In the genomic region with DNA sequence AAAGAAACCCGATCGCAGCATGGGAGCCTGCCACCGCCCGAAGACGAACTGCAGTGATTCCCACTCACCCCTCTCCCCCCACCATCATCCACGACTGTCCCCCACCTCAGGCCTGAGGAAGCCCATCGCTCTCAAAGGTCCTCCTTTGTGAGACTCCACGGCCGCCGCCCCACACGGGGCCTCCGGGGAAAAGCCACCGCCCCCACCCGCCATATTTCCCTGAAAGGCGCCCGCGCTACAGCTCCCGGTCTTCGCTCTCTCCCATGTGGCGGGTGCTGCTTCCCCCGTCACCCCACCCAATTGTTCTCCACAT, we compare ENCODE assay signal across 8 cellular contexts. TPM values are rescaled to one million over a fixed set of nuclear protein-coding genes. Genes with fewer than 3 reads are reported as not detected.
DNase-seq lines count a peak whose midpoint lies in the region; ATAC-seq and TF ChIP-seq lines count a peak whose summit lies in the region.

No MANE protein-coding gene starts in this region.

- no peak for DNase-seq in AG04449 (ENCODE audit: low read depth, low spot score)
- peak; percentile 16 for DNase-seq in NOMO-1 treated with dmso at 0.1 percent for 144 hours (lab: John Stamatoyannopoulos, UW; ENCODE audit: unreplicated experiment)
- DNase-seq in colonic mucosa, result no peak
- no peak for DNase-seq in mesenchymal stem cell
- no peak for DNase-seq in thoracic aorta (ENCODE audit: low spot score)
- no peak for DNase-seq in superior temporal gyrus (ENCODE audit: extremely low spot score)

- H3K4me1 ChIP-seq in colonic mucosa, result peaks cover 13% of the 10 kb centered on the region
- H3K4me1 ChIP-seq in mesenchymal stem cell (ENCODE audit: control insufficient read depth, insufficient read depth, low read depth, low read length), result peaks cover 7% of the 10 kb centered on the region
- peaks cover 30 to 49% of the 10 kb centered on the region in 2 donors for H3K4me1 ChIP-seq in thoracic aorta (ENCODE audit: control insufficient read depth in 1 of 2, low read depth in 2 of 2)

- peak overlapping the region; percentile 90 to 100 for H3K18ac ChIP-seq in mesenchymal stem cell (ENCODE audit: low read depth in 1 of 2, low read length in 2 of 2)

- peak overlapping the region in 1 of 2 experiments; percentile 56 for H3K14ac ChIP-seq in mesenchymal stem cell (ENCODE audit: low read length in 2 of 2)

- no peaks in the 10 kb centered on the region for H3K27me3 ChIP-seq in colonic mucosa
- H3K27me3 ChIP-seq in mesenchymal stem cell (ENCODE audit: control insufficient read depth in 1 of 2, insufficient read depth in 1 of 2, low read length in 2 of 2), result no peaks in the 10 kb centered on the region
- H3K27me3 ChIP-seq in thoracic aorta (replicated peaks; ENCODE audit: insufficient read depth), result no peaks in the 10 kb centered on the region

- peaks cover 2% of the 10 kb centered on the region for H3K79me1 ChIP-seq in mesenchymal stem cell (replicated peaks; ENCODE audit: low read length, poor library complexity, severe bottlenecking)

- H2BK15ac ChIP-seq in mesenchymal stem cell (ENCODE audit: low read depth, poor library complexity, severe bottlenecking), result peak overlapping the region; percentile 94

- H2AFZ ChIP-seq in mesenchymal stem cell (ENCODE audit: low read depth, low read length), result no peak overlapping the region

- TF ChIP-seq CTCF in AG04449 (IDR thresholded peaks at IDR 0.05; ENCODE audit: insufficient read depth, low read length, missing control alignments), result no peak
- TF ChIP-seq CTCF in colonic mucosa (IDR thresholded peaks at IDR 0.05), result no peak
- TF ChIP-seq CTCF in thoracic aorta (IDR thresholded peaks at IDR 0.05), result no peak

- H3K4ac ChIP-seq in mesenchymal stem cell (ENCODE audit: low read depth in 1 of 2, low read length in 2 of 2), result peak overlapping the region; percentile 45 to 99

- no peak overlapping the region for H2BK12ac ChIP-seq in mesenchymal stem cell (ENCODE audit: low read length in 2 of 2)

- peak; percentile 23 for ATAC-seq in GM21423 (IDR thresholded peaks at IDR 0.05; ENCODE audit: unreplicated experiment)
- ATAC-seq in thoracic aorta (ENCODE audit: insufficient number of reproducible peaks, low FRiP score, low read depth), result no peak
- ATAC-seq in HG03139 (IDR thresholded peaks at IDR 0.05; ENCODE audit: unreplicated experiment), result no peak

- intact Hi-C loops in colonic mucosa (cut with DNase I), result no loop called here

- H2BK5ac ChIP-seq in mesenchymal stem cell (ENCODE audit: low read depth, low read length, poor library complexity, severe bottlenecking), result peak overlapping the region; percentile 39

- POLR2A ChIA-PET in AG04449 (lab: Yijun Ruan, JAX), result interaction anchor here (0.5 kb wide), 1 partner anchor 102 kb away, joined by 3 read pairs; no protein-coding TSS in a partner anchor

- H2AK5ac ChIP-seq in mesenchymal stem cell (ENCODE audit: low read length, severe bottlenecking), result peak overlapping the region; percentile 95

- peak overlapping the region; percentile 97 for H2BK120ac ChIP-seq in mesenchymal stem cell (ENCODE audit: low read depth, low read length)

- H3K36me3 ChIP-seq in colonic mucosa (no peaks in the 10 kb centered on the region), mesenchymal stem cell (ENCODE audit: control insufficient read depth in 1 of 2, insufficient read depth in 2 of 2, low read depth in 1 of 2, low read length in 2 of 2) (peaks cover 6 to 10% of the 10 kb centered on the region in 2 experiments), thoracic aorta (no peaks in the 10 kb centered on the region)

- H4K8ac ChIP-seq in mesenchymal stem cell (ENCODE audit: low read length), result peak overlapping the region; percentile 82

- under 1% methylated on average over 21 of the region's 21 CpGs for WGBS in mesenchymal stem cell

- CTCF ChIA-PET in AG04449 (lab: Yijun Ruan, JAX), result no interaction called here

- no peak overlapping the region for H3K23ac ChIP-seq in mesenchymal stem cell (ENCODE audit: low read length in 2 of 2)

- peak overlapping the region; percentile 84 for H3K4me3 ChIP-seq in AG04449 (ENCODE audit: low read depth, low read length)
- H3K4me3 ChIP-seq in colonic mucosa, result peak overlapping the region; percentile 69
- peak overlapping the region; percentile 85 to 98 for H3K4me3 ChIP-seq in mesenchymal stem cell (ENCODE audit: insufficient read depth in 1 of 2, low read depth in 1 of 2, low read length in 2 of 2)
- H3K4me3 ChIP-seq in thoracic aorta, result peak overlapping the region; percentile 100

- H3K9ac ChIP-seq in colonic mucosa (ENCODE audit: low read depth in 2 of 2, low read length in 2 of 2) (peak overlapping the region; percentile 91 to 98), mesenchymal stem cell (ENCODE audit: low read length) (peak overlapping the region; percentile 94)

- peak overlapping the region; percentile 89 for H3K27ac ChIP-seq in colonic mucosa
- peak overlapping the region; percentile 96 for H3K27ac ChIP-seq in mesenchymal stem cell (ENCODE audit: low read length, poor library complexity, severe bottlenecking)
- H3K27ac ChIP-seq in thoracic aorta, result peak overlapping the region; percentile 88 to 95

- H4K91ac ChIP-seq in mesenchymal stem cell (ENCODE audit: low read length), result peak overlapping the region; percentile 84

- peak overlapping the region; percentile 87 for H3K4me2 ChIP-seq in mesenchymal stem cell (ENCODE audit: low read length, poor library complexity, severe bottlenecking)

- H3K9me3 ChIP-seq in colonic mucosa, result no peaks in the 10 kb centered on the region
- no peaks in the 10 kb centered on the region for H3K9me3 ChIP-seq in mesenchymal stem cell (ENCODE audit: control insufficient read depth, low read length)
- H3K9me3 ChIP-seq in thoracic aorta, result no peaks in the 10 kb centered on the region

RNA-seq across cellular contexts. Expression of gene YWHAE, which starts 0.7 kb away (rescaled TPM):
- total RNA-seq in colonic mucosa, result 100 to 1,000 TPM; 533 to 644 TPM
- polyA plus RNA-seq in mesenchymal stem cell (2013, experiment 1 of 2), result 476 TPM
- 478 TPM for polyA plus RNA-seq in mesenchymal stem cell (2013, experiment 2 of 2)
- 100 to 1,000 TPM; 178 to 593 TPM for total RNA-seq in thoracic aorta

RNA-seq across cellular contexts. Expression of gene CRK, which starts 56.7 kb away (rescaled TPM):
- total RNA-seq in colonic mucosa (10 to 100 TPM; 74.5 to 82.0 TPM), thoracic aorta (10 to 100 TPM; 48.3 to 76.0 TPM)
- 51.6 TPM for polyA plus RNA-seq in mesenchymal stem cell (2013, experiment 1 of 2)
- polyA plus RNA-seq in mesenchymal stem cell (2013, experiment 2 of 2), result 53.7 TPM
